Comparison of ENCODE assay signal across 9 cellular contexts in the genomic region with DNA sequence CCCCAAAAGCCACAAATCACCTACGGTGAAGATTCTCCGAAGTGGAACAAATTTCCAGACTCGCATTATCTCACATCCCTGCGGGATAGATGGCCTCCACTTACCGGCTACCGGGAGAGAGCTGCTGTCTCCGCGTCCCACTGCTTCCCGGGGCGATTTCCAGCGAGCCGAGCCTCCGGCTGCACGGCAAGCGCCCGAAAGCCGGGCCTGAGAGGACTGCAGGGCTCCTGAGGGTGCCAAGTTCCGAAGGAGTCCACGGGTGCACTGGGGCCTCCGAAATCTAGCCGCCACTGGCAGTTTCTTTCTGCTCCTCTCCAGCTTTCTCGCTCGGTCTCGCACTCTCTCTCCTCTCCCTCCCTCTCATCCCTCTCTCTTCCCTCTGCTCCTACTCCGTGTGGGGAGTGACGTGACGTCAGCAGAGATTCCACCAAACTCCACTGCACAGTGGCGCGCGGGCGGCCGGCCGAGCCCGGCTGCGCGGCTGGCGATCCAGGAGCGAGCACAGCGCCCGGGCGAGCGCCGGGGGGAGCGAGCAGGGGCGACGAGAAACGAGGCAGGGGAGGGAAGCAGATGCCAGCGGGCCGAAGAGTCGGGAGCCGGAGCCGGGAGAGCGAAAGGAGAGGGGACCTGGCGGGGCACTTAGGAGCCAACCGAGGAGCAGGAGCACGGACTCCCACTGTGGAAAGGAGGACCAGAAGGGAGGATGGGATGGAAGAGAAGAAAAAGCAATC. TPM values are rescaled to one million over a fixed set of nuclear protein-coding genes. Genes with fewer than 3 reads are reported as not detected.
DNase-seq lines count a peak whose midpoint lies in the region; ATAC-seq and TF ChIP-seq lines count a peak whose summit lies in the region.
"Had no signal": no experiment of that assay in that cellular context is flagged by ENCODE, and none has a peak within 500 bp of the region (broad histone marks: within the 10 kb centered on the region; RNA-seq: fewer than 3 reads in every experiment).

No MANE protein-coding gene starts in this region.

- H3K4me3 ChIP-seq in lower lobe of right lung, result peak overlapping the region; percentile 23
- H3K4me3 ChIP-seq: lung had no signal

- TF ChIP-seq CTCF in chondrocyte (IDR thresholded peaks at IDR 0.05), result no peak
- TF ChIP-seq CTCF in lower lobe of right lung (IDR thresholded peaks at IDR 0.05), result no peak
- TF ChIP-seq CTCF in RWPE1 (conservative IDR thresholded peaks at IDR 0.05; ENCODE audit: low read depth), result no peak

- H3K4me1 Mint-ChIP-seq in chondrocyte (ENCODE audit: low read depth), result peaks cover 19% of the 10 kb centered on the region

- peaks cover 87% of the 10 kb centered on the region for H3K27me3 Mint-ChIP-seq in chondrocyte (ENCODE audit: low read depth)

- peak; percentile 73 for ATAC-seq in Right ventricle myocardium superior (ENCODE audit: poor library complexity)
- ATAC-seq in Right ventricle myocardium inferior, result no peak
- peak in 1 of 2 donors; percentile 47 for ATAC-seq in lower lobe of right lung
- ATAC-seq in HG03095 (IDR thresholded peaks at IDR 0.05; ENCODE audit: unreplicated experiment), result no peak

- H3K4me1 ChIP-seq in lower lobe of right lung, result peaks cover 21% of the 10 kb centered on the region

- intact Hi-C loops in Right ventricle myocardium superior (cut with DNase I) (loop anchor here (10.0 kb wide), 1 partner anchor 838 kb away; no protein-coding TSS in a partner anchor), Right ventricle myocardium inferior (cut with DNase I) (no loop called here), lower lobe of right lung (cut with DNase I) (no loop called here)

- H3K27ac Mint-ChIP-seq in chondrocyte (ENCODE audit: unreplicated experiment), result no peak overlapping the region

- DNase-seq in Right ventricle myocardium superior (no peak), Right ventricle myocardium inferior (ENCODE audit: missing footprints) (no peak), chondrocyte (ENCODE audit: low spot score) (no peak), lower lobe of right lung (no peak), RWPE1 (ENCODE audit: low spot score) (no peak), GM19238 (ENCODE audit: insufficient read length, low spot score) (no peak)
- DNase-seq in activated CD4-positive, alpha-beta T cell treated with anti-CD3 and anti-CD28 coated beads, Interleukin-2, amount 50 U/mL, for 1 hour, result no peak

- no peaks in the 10 kb centered on the region for H3K9me3 ChIP-seq in lower lobe of right lung

- H3K36me3 ChIP-seq in lower lobe of right lung, result no peaks in the 10 kb centered on the region

- H3K27me3 ChIP-seq in lower lobe of right lung (ENCODE audit: low read depth), result peaks cover 100% of the 10 kb centered on the region

- POLR2A ChIA-PET in RWPE1 (lab: Yijun Ruan, JAX; ENCODE audit: low non-redundant PET), result no interaction called here

- peaks cover 12% of the 10 kb centered on the region for H3K36me3 Mint-ChIP-seq in chondrocyte (ENCODE audit: low read depth)

- H3K4me3 Mint-ChIP-seq in chondrocyte (ENCODE audit: unreplicated experiment), result peak overlapping the region; percentile 66

- H3K27ac ChIP-seq in lower lobe of right lung, result no peak overlapping the region
- H3K27ac ChIP-seq in RWPE1, result no peak overlapping the region

- CTCF ChIA-PET in RWPE1 (lab: Yijun Ruan, JAX), result no interaction called here

- H3K9me3 Mint-ChIP-seq in chondrocyte (ENCODE audit: low read depth), result peaks cover 3% of the 10 kb centered on the region

RNA-seq across cellular contexts. Expression of a gene that starts 14.0 kb away (rescaled TPM):
- not detected for total RNA-seq in Right ventricle myocardium superior
- total RNA-seq in Right ventricle myocardium inferior, result not detected
- total RNA-seq in chondrocyte, result 0.64 to 1.0 TPM in 2 of 3 replicates, not detected in the other
- total RNA-seq in lower lobe of right lung, result not detected
- total RNA-seq: lung had no signal
